29 cellular contexts compared by ENCODE assay signal in genomic region chr1:27647328-27647727, GRCh38. TPM values are rescaled to one million over a fixed set of nuclear protein-coding genes. Genes with fewer than 3 reads are reported as not detected.
"Had no signal": no experiment of that assay in that cellular context is flagged by ENCODE, and none has a peak within 500 bp of the region (broad histone marks: within the 10 kb centered on the region; RNA-seq: fewer than 3 reads in every experiment).

No MANE protein-coding gene starts in this region.

- H3K27ac Mint-ChIP-seq: endodermal cell, natural killer cell had no signal

- H3K27ac ChIP-seq: epithelial cell of prostate, foreskin keratinocyte, gastroesophageal sphincter, lower lobe of right lung, pancreas, stomach, thyroid gland, vagina had no signal

- H3K36me3 ChIP-seq: gastroesophageal sphincter, heart right ventricle, lower lobe of right lung, pancreas, stomach, thyroid gland, vagina had no signal

- H3K4me3 ChIP-seq: gastroesophageal sphincter, heart right ventricle, lower lobe of right lung, pancreas, smooth muscle cell, stomach, thyroid gland, vagina had no signal

- H3K27me3 ChIP-seq: foreskin keratinocyte, gastroesophageal sphincter, heart right ventricle, pancreas, stomach, thyroid gland, vagina had no signal

- FAIRE-seq: colon, islet of Langerhans, pancreas had no signal

- H3K4me2 ChIP-seq: smooth muscle cell had no signal

- DNase-seq: effector CD8-positive, alpha-beta T cell; endodermal cell; glutamatergic neuron; heart right ventricle; hippocampal formation; left colon; natural killer cell; retina; stimulated activated CD4-positive, alpha-beta T cell treated with anti-CD3 and anti-CD28 coated beads, Interleukin-12 subunit alpha, Interleukin-12 subunit beta, amount 100 ng/mL, for 4 hours; stimulated activated CD4-positive, alpha-beta T cell treated with anti-CD3 and anti-CD28 coated beads, Interleukin-1b, Interleukin-23, amount 100 ng/mL, for 48 hours; stimulated activated CD4-positive, alpha-beta T cell treated with anti-CD3 and anti-CD28 coated beads, Interleukin-4, amount 100 ng/mL, for 1 hour; stimulated activated CD8-positive, alpha-beta memory T cell treated with anti-CD3 and anti-CD28 coated beads, Interleukin-4, amount 100 ng/mL, for 48 hours; stimulated activated naive CD4-positive, alpha-beta T cell treated with Interleukin-2 at 50 U/mL for 16 hours; stomach; thyroid gland; trophoblast cell had no signal

- H3K4me3 Mint-ChIP-seq: endodermal cell, natural killer cell had no signal

- H3K9me3 Mint-ChIP-seq: endodermal cell, natural killer cell had no signal

- H3K9me3 ChIP-seq: gastroesophageal sphincter, heart right ventricle, lower lobe of right lung, pancreas, stomach, thyroid gland, vagina had no signal

- H3K36me3 Mint-ChIP-seq: natural killer cell had no signal

- H3K4me1 ChIP-seq: pancreas had no signal

- ATAC-seq: gastroesophageal sphincter, left colon, lower lobe of right lung, natural killer cell, pancreas, sciatic nerve had no signal

RNA-seq across cellular contexts. Expression of gene FGR, which starts 12.3 kb away (rescaled TPM):
- total RNA-seq: endodermal cell, fibroblast of lung, foreskin keratinocyte, kidney epithelial cell had no signal
- polyA plus RNA-seq: fibroblast of lung, neural cell had no signal
